In genomic region chr10:73650537-73651331, GRCh38 we compare ENCODE assay signal across 12 cellular contexts. TPM values are rescaled to one million over a fixed set of nuclear protein-coding genes. Genes with fewer than 3 reads are reported as not detected.
DNase-seq lines count a peak whose midpoint lies in the region; ATAC-seq, FAIRE-seq and TF ChIP-seq lines count a peak whose summit lies in the region.
"Had no signal": no experiment of that assay in that cellular context is flagged by ENCODE, and none has a peak within 500 bp of the region (broad histone marks: within the 10 kb centered on the region; RNA-seq: fewer than 3 reads in every experiment).

No MANE protein-coding gene starts in this region.

- H3K9me2 ChIP-seq in MM.1S (replicated peaks; ENCODE audit: insufficient read depth, low read length) = no peaks in the 10 kb centered on the region

- CTCF ChIA-PET in T-cell (lab: Charles Lee) = interaction anchor here in 1 of 2 donors (0.5 to 0.7 kb wide), 2 partner anchors 113 to 1461 kb away, joined by 3 to 4 read pairs; partner anchors contain the start of gene SAMD8

- H3K27ac ChIP-seq in MM.1S (ENCODE audit: low read length) = peak overlapping the region; percentile 16; the same call in 1 of the 2 replicates
- H3K27ac ChIP-seq in epithelial cell of prostate = no peak overlapping the region
- peak overlapping the region in 8 of 59 donors; percentile 10 to 47 (median 21) for H3K27ac ChIP-seq in dorsolateral prefrontal cortex
- H3K27ac ChIP-seq: HL-60, skin epidermis had no signal

- no peaks in the 10 kb centered on the region for H3K27me3 ChIP-seq in MM.1S (replicated peaks; ENCODE audit: insufficient read depth, low read length)
- H3K27me3 ChIP-seq in skeletal muscle satellite cell (ENCODE audit: control insufficient read depth, insufficient read depth, low read length) = no peaks in the 10 kb centered on the region
- H3K27me3 ChIP-seq in dorsolateral prefrontal cortex = no peaks in the 10 kb centered on the region

- peak overlapping the region; percentile 59 for H2AFZ ChIP-seq in MM.1S (ENCODE audit: low read length)

- DNase-seq in GM18507 (ENCODE audit: extremely low spot score, insufficient read length, low read depth) (no peak), MM.1S (peak; percentile 45), epithelial cell of prostate (ENCODE audit: low read depth, low spot score) (peak; percentile 65), NCI-H1436 (lab: John Stamatoyannopoulos, UW) (no peak), dedifferentiated amniotic fluid mesenchymal stem cell (ENCODE audit: extremely low spot score) (no peak), dorsolateral prefrontal cortex (no peak), T-cell (no peak)

- no peaks in the 10 kb centered on the region for H3K36me3 ChIP-seq in MM.1S (replicated peaks; ENCODE audit: insufficient read depth, low read length)
- no peaks in the 10 kb centered on the region for H3K36me3 ChIP-seq in skeletal muscle satellite cell (ENCODE audit: insufficient read depth, low read length)

- TF ChIP-seq CTCF in MM.1S (IDR thresholded peaks at IDR 0.05; ENCODE audit: low read length) (no peak), dorsolateral prefrontal cortex (IDR thresholded peaks at IDR 0.05 in 54 of 56, conservative IDR thresholded peaks at IDR 0.05 in 2 of 56; ENCODE audit: low read depth in 1 of 56, partially characterized antibody in 56 of 56) (no peak)

- intact Hi-C loops in dorsolateral prefrontal cortex (cut with DNase I) = no loop called here

- H3K4me2 ChIP-seq in MM.1S (ENCODE audit: low read depth, low read length) (peak overlapping the region; percentile 57), skeletal muscle satellite cell (ENCODE audit: low read length) (peak overlapping the region; percentile 18)

- no peaks in the 10 kb centered on the region for H3K36me3 Mint-ChIP-seq in T-cell

- peaks cover 0 to 5% (median 2%) of the 10 kb centered on the region in 3 donors for H3K4me1 Mint-ChIP-seq in T-cell

- peak; percentile 21 for FAIRE-seq in GM18507 (lab: Jason Lieb, UNC)

- H3K4me3 ChIP-seq in MM.1S (ENCODE audit: low read length) (no peak overlapping the region), skeletal muscle satellite cell (ENCODE audit: low read length) (no peak overlapping the region), dorsolateral prefrontal cortex (peak overlapping the region in 2 of 59 donors; percentile 8 to 11)
- H3K4me3 ChIP-seq: skin epidermis had no signal

- H3K4me1 ChIP-seq in MM.1S (ENCODE audit: low read length) = peaks cover 19% of the 10 kb centered on the region
- peaks cover 44% of the 10 kb centered on the region for H3K4me1 ChIP-seq in skeletal muscle satellite cell (ENCODE audit: control insufficient read depth, insufficient read depth, low read length)

- peaks cover 4 to 8% of the 10 kb centered on the region in 2 donors for H3K27me3 Mint-ChIP-seq in T-cell

- no peak for ATAC-seq in T-cell (replicated peaks in 1 of 4)
- ATAC-seq: Panc1 had no signal

- no peak overlapping the region for H3K27ac Mint-ChIP-seq in T-cell
- H3K27ac Mint-ChIP-seq: activated T-helper 1 cell treated with anti-CD3 and anti-CD28 coated beads, Interleukin-12 subunit alpha, Interleukin-12 subunit beta, Interleukin-2, Interleukin-4 antibody, amounts not matched to agents 30 ng/mL and 10 ng/mL and 1 ng/mL, durations not matched to agents 14 hours and 24 hours and 36 hours had no signal

- no peak overlapping the region for H3K4me3 Mint-ChIP-seq in T-cell
- H3K4me3 Mint-ChIP-seq: activated T-helper 1 cell treated with anti-CD3 and anti-CD28 coated beads, Interleukin-12 subunit alpha, Interleukin-12 subunit beta, Interleukin-2, Interleukin-4 antibody, amounts not matched to agents 30 ng/mL and 10 ng/mL and 1 ng/mL, durations not matched to agents 14 hours and 24 hours and 36 hours had no signal

- no peaks in the 10 kb centered on the region for H3F3A ChIP-seq in MM.1S (ENCODE audit: insufficient read depth, low read length)

- no peaks in the 10 kb centered on the region for H3K9me3 Mint-ChIP-seq in T-cell
- H3K9me3 Mint-ChIP-seq: activated T-helper 1 cell treated with anti-CD3 and anti-CD28 coated beads, Interleukin-12 subunit alpha, Interleukin-12 subunit beta, Interleukin-2, Interleukin-4 antibody, amounts not matched to agents 30 ng/mL and 10 ng/mL and 1 ng/mL, durations not matched to agents 14 hours and 24 hours and 36 hours had no signal

- H3K79me2 ChIP-seq in MM.1S (ENCODE audit: low read length) = no peaks in the 10 kb centered on the region

- H3K9ac ChIP-seq in MM.1S (ENCODE audit: low read length) (no peak overlapping the region), skeletal muscle satellite cell (ENCODE audit: low read depth, low read length) (peak overlapping the region; percentile 8)

- POLR2A ChIA-PET in T-cell (lab: Charles Lee) = no interaction called here

- H4K20me1 ChIP-seq in MM.1S (ENCODE audit: insufficient read depth, low read length) = no peaks in the 10 kb centered on the region

- H3K9me3 ChIP-seq in MM.1S (replicated peaks; ENCODE audit: insufficient read depth, low read length) (no peaks in the 10 kb centered on the region), skeletal muscle satellite cell (replicated peaks; ENCODE audit: low read length) (no peaks in the 10 kb centered on the region)

RNA-seq across cellular contexts. Expression of gene SYNPO2L, which starts 5.1 kb away (rescaled TPM):
- 0.22 TPM in 1 of 2 replicates, not detected in the other for total RNA-seq in skeletal muscle satellite cell (2012; rRNA removed)
- total RNA-seq in dorsolateral prefrontal cortex = 1 to 10 TPM in 2 of 120 experiments, under 1 TPM in 77, not detected in 41; 0.08 to 1.6 (median 0.19) TPM
- not detected for total RNA-seq in T-cell

RNA-seq across cellular contexts. Expression of gene MYOZ1, which starts 9.5 kb away (rescaled TPM):
- not detected in 2 replicates for total RNA-seq in skeletal muscle satellite cell (2012; rRNA removed)
- total RNA-seq in dorsolateral prefrontal cortex = 1 to 10 TPM in 52 of 120 experiments, under 1 TPM in 60, not detected in 8; 0.30 to 2.4 (median 0.94) TPM
- total RNA-seq in T-cell = not detected
- total RNA-seq: activated T-helper 1 cell treated with anti-CD3 and anti-CD28 coated beads, Interleukin-12 subunit alpha, Interleukin-12 subunit beta, Interleukin-2, Interleukin-4 antibody, amounts not matched to agents 30 ng/mL and 10 ng/mL and 1 ng/mL, durations not matched to agents 14 hours and 24 hours and 36 hours had no signal

RNA-seq across cellular contexts. Expression of gene AGAP5, which starts 47.2 kb away (rescaled TPM):
- total RNA-seq in skeletal muscle satellite cell (2012; rRNA removed) = 2.0 and 2.8 TPM in 2 replicates
- total RNA-seq in dorsolateral prefrontal cortex = 10 to 100 TPM in 90 of 120 experiments, 1 to 10 TPM in 30; 5.2 to 20.2 (median 11.8) TPM
- total RNA-seq in T-cell = 10 to 100 TPM; 11.6 to 17.0 (median 14.7) TPM

RNA-seq across cellular contexts. Expression of gene USP54, which starts 59.6 kb away (rescaled TPM):
- total RNA-seq in skeletal muscle satellite cell (2012; rRNA removed) = 10.1 and 12.5 TPM in 2 replicates
- total RNA-seq in dorsolateral prefrontal cortex = 100 to 1,000 TPM in 119 of 120 experiments, 10 to 100 TPM in 1; 91.9 to 623 (median 231) TPM
- total RNA-seq in T-cell = 1 to 10 TPM; 4.2 to 6.6 (median 5.5) TPM

Comparison
In these comparisons a context has a peak if more than half of its experiments do, and no peak if none do; other contexts are left out.
1. DNase-seq: peak in MM.1S (single experiment) and epithelial cell of prostate (single experiment); none in GM18507 (single experiment), NCI-H1436 (single experiment), dedifferentiated amniotic fluid mesenchymal stem cell (single experiment), dorsolateral prefrontal cortex (0 of 10) and T-cell (0 of 34).